1 cellular context compared by ENCODE assay signal in the genomic region with DNA sequence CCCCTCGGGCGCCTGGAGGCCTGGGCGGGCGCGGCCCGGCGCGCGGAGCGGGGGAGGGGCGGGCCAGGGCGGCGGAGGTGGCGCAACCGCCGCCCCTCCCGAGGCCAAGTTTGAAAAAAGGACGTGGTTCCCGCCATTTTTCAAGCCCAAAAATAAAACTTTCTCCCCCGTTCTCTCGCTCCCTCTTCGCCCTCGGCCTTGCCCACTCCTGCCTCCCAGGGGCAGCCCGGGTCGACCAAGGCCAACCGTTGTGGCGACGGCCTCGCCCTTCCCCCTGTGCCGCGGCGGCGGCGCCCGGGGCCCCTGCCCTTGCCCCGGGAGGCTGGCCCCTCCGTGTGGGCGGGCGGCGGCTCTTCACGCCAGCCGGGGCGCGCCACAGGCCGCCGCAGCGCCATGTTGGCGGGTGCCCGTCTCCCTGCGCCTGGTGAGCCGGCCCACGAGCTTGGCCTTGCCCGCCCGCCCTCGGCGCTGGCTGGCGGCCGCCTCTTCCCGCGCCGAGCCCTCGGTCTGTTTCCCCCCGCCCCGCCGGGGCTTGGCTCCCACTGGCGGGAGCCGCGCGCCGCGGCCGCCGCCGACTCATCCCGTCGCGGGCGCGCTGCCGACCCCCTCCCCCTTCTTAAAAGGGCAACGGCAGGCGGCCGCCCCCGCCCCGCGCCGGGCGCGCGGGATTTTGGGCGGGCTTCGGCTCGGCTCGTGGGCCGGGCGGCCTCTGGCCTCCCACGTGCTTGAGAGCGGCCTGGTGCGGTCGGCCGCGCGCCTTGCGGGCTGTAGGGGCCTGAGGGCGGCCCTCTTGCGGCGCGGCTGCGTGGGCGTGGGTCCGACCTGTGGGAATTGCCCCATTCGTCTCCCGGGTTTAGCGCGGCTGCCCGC.
TF ChIP-seq lines count a peak whose summit lies in the region.

No MANE protein-coding gene starts in this region.

TF ChIP-seq in HepG2, 621 proteins besides CTCF, POLR2A, EP300 and RAD21 (continued from another document and continues in another):
- TF ChIP-seq MBNL3 (CRISPR knock-in tag; conservative IDR thresholded peaks at IDR 0.05) (no peak), ZNF326 (CRISPR knock-in tag; IDR thresholded peaks at IDR 0.05; ENCODE audit: borderline replicate concordance) (no peak; the same call in 1 of the 2 replicates), ATRX (CRISPR knock-in tag; IDR thresholded peaks at IDR 0.05; ENCODE audit: borderline replicate concordance) (no peak), REXO4 (CRISPR knock-in tag; IDR thresholded peaks at IDR 0.05; ENCODE audit: borderline replicate concordance) (no peak), ZNF496 (CRISPR knock-in tag; IDR thresholded peaks at IDR 0.05; ENCODE audit: insufficient replicate concordance) (no peak), HDAC2 (CRISPR knock-in tag; IDR thresholded peaks at IDR 0.05) (no peak), ZBTB7B (CRISPR knock-in tag; IDR thresholded peaks at IDR 0.05) (no peak), ZNF777 (CRISPR knock-in tag; IDR thresholded peaks at IDR 0.05) (no peak), ZNF546 (CRISPR knock-in tag; conservative IDR thresholded peaks at IDR 0.05) (peak; percentile 70; the same call in 1 of the 2 replicates), SIX4 (CRISPR knock-in tag; IDR thresholded peaks at IDR 0.05) (no peak), NCOA5 (CRISPR knock-in tag; IDR thresholded peaks at IDR 0.05) (no peak), ARNT2 (CRISPR knock-in tag; IDR thresholded peaks at IDR 0.05; ENCODE audit: low read depth) (peak; percentile 7; the same call in 1 of the 2 replicates), ZNF569 (CRISPR knock-in tag; IDR thresholded peaks at IDR 0.05; ENCODE audit: borderline replicate concordance) (no peak), HOXD1 (CRISPR knock-in tag; IDR thresholded peaks at IDR 0.05) (no peak), SATB2 (CRISPR knock-in tag; IDR thresholded peaks at IDR 0.05) (no peak), ZMYM4 (CRISPR knock-in tag; IDR thresholded peaks at IDR 0.05) (peak; percentile 15; the same call in 1 of the 2 replicates), SKI (IDR thresholded peaks at IDR 0.05; ENCODE audit: partially characterized antibody) (peak; percentile 38), ZBTB38 (CRISPR knock-in tag; IDR thresholded peaks at IDR 0.05) (no peak), MXI1 (IDR thresholded peaks at IDR 0.05; ENCODE audit: borderline replicate concordance, low read depth, low read length) (0 out of 3 replicates have a peak, but pooled peaks have one; percentile 10), HHEX (CRISPR knock-in tag; IDR thresholded peaks at IDR 0.05) (no peak), ZNF549 (CRISPR knock-in tag; IDR thresholded peaks at IDR 0.05) (no peak), ZNF431 (CRISPR knock-in tag; IDR thresholded peaks at IDR 0.05; ENCODE audit: borderline replicate concordance, low read depth) (no peak)
- TF ChIP-seq, protein P1, sequence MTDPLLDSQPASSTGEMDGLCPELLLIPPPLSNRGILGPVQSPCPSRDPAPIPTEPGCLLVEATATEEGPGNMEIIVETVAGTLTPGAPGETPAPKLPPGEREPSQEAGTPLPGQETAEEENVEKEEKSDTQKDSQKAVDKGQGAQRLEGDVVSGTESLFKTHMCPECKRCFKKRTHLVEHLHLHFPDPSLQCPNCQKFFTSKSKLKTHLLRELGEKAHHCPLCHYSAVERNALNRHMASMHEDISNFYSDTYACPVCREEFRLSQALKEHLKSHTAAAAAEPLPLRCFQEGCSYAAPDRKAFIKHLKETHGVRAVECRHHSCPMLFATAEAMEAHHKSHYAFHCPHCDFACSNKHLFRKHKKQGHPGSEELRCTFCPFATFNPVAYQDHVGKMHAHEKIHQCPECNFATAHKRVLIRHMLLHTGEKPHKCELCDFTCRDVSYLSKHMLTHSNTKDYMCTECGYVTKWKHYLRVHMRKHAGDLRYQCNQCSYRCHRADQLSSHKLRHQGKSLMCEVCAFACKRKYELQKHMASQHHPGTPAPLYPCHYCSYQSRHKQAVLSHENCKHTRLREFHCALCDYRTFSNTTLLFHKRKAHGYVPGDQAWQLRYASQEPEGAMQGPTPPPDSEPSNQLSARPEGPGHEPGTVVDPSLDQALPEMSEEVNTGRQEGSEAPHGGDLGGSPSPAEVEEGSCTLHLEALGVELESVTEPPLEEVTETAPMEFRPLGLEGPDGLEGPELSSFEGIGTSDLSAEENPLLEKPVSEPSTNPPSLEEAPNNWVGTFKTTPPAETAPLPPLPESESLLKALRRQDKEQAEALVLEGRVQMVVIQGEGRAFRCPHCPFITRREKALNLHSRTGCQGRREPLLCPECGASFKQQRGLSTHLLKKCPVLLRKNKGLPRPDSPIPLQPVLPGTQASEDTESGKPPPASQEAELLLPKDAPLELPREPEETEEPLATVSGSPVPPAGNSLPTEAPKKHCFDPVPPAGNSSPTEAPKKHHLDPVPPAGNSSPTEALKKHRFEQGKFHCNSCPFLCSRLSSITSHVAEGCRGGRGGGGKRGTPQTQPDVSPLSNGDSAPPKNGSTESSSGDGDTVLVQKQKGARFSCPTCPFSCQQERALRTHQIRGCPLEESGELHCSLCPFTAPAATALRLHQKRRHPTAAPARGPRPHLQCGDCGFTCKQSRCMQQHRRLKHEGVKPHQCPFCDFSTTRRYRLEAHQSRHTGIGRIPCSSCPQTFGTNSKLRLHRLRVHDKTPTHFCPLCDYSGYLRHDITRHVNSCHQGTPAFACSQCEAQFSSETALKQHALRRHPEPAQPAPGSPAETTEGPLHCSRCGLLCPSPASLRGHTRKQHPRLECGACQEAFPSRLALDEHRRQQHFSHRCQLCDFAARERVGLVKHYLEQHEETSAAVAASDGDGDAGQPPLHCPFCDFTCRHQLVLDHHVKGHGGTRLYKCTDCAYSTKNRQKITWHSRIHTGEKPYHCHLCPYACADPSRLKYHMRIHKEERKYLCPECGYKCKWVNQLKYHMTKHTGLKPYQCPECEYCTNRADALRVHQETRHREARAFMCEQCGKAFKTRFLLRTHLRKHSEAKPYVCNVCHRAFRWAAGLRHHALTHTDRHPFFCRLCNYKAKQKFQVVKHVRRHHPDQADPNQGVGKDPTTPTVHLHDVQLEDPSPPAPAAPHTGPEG (CRISPR knock-in tag; IDR thresholded peaks at IDR 0.05): no peak
- TF ChIP-seq, protein P2, sequence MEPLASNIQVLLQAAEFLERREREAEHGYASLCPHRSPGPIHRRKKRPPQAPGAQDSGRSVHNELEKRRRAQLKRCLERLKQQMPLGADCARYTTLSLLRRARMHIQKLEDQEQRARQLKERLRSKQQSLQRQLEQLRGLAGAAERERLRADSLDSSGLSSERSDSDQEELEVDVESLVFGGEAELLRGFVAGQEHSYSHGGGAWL (CRISPR knock-in tag; IDR thresholded peaks at IDR 0.05): 0 out of 2 replicates have a peak, but pooled peaks have one; percentile 23
- TF ChIP-seq, protein P3, sequence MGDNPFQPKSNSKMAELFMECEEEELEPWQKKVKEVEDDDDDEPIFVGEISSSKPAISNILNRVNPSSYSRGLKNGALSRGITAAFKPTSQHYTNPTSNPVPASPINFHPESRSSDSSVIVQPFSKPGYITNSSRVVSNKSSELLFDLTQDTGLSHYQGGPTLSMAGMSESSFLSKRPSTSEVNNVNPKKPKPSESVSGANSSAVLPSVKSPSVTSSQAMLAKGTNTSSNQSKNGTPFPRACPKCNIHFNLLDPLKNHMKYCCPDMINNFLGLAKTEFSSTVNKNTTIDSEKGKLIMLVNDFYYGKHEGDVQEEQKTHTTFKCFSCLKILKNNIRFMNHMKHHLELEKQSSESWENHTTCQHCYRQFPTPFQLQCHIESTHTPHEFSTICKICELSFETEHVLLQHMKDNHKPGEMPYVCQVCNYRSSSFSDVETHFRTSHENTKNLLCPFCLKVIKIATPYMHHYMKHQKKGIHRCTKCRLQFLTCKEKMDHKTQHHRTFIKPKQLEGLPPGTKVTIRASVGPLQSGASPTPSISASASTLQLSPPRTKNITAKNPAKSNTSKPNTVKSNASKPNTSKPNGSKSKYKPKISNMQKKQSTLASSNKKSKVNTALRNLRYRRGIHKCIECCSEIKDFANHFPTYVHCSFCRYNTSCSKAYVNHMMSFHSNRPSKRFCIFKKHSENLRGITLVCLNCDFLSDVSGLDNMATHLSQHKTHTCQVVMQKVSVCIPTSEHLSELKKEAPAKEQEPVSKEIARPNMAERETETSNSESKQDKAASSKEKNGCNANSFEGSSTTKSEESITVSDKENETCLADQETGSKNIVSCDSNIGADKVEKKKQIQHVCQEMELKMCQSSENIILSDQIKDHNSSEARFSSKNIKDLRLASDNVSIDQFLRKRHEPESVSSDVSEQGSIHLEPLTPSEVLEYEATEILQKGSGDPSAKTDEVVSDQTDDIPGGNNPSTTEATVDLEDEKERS (CRISPR knock-in tag; IDR thresholded peaks at IDR 0.05): no peak
- TF ChIP-seq, protein P4, sequence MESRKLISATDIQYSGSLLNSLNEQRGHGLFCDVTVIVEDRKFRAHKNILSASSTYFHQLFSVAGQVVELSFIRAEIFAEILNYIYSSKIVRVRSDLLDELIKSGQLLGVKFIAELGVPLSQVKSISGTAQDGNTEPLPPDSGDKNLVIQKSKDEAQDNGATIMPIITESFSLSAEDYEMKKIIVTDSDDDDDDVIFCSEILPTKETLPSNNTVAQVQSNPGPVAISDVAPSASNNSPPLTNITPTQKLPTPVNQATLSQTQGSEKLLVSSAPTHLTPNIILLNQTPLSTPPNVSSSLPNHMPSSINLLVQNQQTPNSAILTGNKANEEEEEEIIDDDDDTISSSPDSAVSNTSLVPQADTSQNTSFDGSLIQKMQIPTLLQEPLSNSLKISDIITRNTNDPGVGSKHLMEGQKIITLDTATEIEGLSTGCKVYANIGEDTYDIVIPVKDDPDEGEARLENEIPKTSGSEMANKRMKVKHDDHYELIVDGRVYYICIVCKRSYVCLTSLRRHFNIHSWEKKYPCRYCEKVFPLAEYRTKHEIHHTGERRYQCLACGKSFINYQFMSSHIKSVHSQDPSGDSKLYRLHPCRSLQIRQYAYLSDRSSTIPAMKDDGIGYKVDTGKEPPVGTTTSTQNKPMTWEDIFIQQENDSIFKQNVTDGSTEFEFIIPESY (CRISPR knock-in tag; IDR thresholded peaks at IDR 0.05): no peak
- TF ChIP-seq, protein P5, sequence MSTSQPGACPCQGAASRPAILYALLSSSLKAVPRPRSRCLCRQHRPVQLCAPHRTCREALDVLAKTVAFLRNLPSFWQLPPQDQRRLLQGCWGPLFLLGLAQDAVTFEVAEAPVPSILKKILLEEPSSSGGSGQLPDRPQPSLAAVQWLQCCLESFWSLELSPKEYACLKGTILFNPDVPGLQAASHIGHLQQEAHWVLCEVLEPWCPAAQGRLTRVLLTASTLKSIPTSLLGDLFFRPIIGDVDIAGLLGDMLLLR (CRISPR knock-in tag; IDR thresholded peaks at IDR 0.05): peak; percentile 80
- TF ChIP-seq, protein P6, sequence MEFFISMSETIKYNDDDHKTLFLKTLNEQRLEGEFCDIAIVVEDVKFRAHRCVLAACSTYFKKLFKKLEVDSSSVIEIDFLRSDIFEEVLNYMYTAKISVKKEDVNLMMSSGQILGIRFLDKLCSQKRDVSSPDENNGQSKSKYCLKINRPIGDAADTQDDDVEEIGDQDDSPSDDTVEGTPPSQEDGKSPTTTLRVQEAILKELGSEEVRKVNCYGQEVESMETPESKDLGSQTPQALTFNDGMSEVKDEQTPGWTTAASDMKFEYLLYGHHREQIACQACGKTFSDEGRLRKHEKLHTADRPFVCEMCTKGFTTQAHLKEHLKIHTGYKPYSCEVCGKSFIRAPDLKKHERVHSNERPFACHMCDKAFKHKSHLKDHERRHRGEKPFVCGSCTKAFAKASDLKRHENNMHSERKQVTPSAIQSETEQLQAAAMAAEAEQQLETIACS (CRISPR knock-in tag; IDR thresholded peaks at IDR 0.05): peak; percentile 71
- TF ChIP-seq, protein P7, sequence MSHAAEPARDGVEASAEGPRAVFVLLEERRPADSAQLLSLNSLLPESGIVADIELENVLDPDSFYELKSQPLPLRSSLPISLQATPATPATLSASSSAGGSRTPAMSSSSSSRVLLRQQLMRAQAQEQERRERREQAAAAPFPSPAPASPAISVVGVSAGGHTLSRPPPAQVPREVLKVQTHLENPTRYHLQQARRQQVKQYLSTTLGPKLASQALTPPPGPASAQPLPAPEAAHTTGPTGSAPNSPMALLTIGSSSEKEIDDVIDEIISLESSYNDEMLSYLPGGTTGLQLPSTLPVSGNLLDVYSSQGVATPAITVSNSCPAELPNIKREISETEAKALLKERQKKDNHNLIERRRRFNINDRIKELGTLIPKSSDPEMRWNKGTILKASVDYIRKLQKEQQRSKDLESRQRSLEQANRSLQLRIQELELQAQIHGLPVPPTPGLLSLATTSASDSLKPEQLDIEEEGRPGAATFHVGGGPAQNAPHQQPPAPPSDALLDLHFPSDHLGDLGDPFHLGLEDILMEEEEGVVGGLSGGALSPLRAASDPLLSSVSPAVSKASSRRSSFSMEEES (CRISPR knock-in tag; IDR thresholded peaks at IDR 0.05): no peak
- TF ChIP-seq, protein P8, sequence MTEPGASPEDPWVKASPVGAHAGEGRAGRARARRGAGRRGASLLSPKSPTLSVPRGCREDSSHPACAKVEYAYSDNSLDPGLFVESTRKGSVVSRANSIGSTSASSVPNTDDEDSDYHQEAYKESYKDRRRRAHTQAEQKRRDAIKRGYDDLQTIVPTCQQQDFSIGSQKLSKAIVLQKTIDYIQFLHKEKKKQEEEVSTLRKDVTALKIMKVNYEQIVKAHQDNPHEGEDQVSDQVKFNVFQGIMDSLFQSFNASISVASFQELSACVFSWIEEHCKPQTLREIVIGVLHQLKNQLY (CRISPR knock-in tag; IDR thresholded peaks at IDR 0.05): no peak
- TF ChIP-seq, protein P9, sequence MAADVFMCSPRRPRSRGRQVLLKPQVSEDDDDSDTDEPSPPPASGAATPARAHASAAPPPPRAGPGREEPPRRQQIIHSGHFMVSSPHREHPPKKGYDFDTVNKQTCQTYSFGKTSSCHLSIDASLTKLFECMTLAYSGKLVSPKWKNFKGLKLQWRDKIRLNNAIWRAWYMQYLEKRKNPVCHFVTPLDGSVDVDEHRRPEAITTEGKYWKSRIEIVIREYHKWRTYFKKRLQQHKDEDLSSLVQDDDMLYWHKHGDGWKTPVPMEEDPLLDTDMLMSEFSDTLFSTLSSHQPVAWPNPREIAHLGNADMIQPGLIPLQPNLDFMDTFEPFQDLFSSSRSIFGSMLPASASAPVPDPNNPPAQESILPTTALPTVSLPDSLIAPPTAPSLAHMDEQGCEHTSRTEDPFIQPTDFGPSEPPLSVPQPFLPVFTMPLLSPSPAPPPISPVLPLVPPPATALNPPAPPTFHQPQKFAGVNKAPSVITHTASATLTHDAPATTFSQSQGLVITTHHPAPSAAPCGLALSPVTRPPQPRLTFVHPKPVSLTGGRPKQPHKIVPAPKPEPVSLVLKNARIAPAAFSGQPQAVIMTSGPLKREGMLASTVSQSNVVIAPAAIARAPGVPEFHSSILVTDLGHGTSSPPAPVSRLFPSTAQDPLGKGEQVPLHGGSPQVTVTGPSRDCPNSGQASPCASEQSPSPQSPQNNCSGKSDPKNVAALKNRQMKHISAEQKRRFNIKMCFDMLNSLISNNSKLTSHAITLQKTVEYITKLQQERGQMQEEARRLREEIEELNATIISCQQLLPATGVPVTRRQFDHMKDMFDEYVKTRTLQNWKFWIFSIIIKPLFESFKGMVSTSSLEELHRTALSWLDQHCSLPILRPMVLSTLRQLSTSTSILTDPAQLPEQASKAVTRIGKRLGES (CRISPR knock-in tag; IDR thresholded peaks at IDR 0.05; ENCODE audit: borderline replicate concordance): no peak
